Comparison of ENCODE assay signal across 8 cellular contexts in genomic region chr15:93035953-93036810, GRCh38. TPM values are rescaled to one million over a fixed set of nuclear protein-coding genes. Genes with fewer than 3 reads are reported as not detected.
A peak's percentile ranks its signal among the peaks of the same experiment; 100 is the strongest.
DNase-seq lines count a peak whose midpoint lies in the region; ATAC-seq and TF ChIP-seq lines count a peak whose summit lies in the region.

No MANE protein-coding gene starts in this region.

- H3K4me1 ChIP-seq in PC-3 (ENCODE audit: insufficient read depth, low read length): no peaks in the 10 kb centered on the region

- H3K9me2 ChIP-seq in PC-3 (replicated peaks; ENCODE audit: low read length): no peaks in the 10 kb centered on the region

- no peaks in the 10 kb centered on the region for H3F3A ChIP-seq in PC-3 (ENCODE audit: low read length, unreplicated experiment)

- intact Hi-C loops in PC-3 (cut with micrococcal nuclease): no loop called here

- POLR2A ChIA-PET in PC-3 (lab: Charles Lee; ENCODE audit: unreplicated experiment): no interaction called here

- DNase-seq in AG09319 (ENCODE audit: extremely low read depth, low read depth) (no peak), PC-3 (peak; percentile 52), immature natural killer cell (peak; percentile 55 to 58 (median 55)), NCI-H446 treated with DMSO at 0.1 percent for 48 hours (lab: John Stamatoyannopoulos, UW) (no peak)
- peak; percentile 12 for DNase-seq in stimulated activated CD8-positive, alpha-beta memory T cell treated with anti-CD3 and anti-CD28 coated beads, Interleukin-12 subunit alpha, Interleukin-12 subunit beta, amount 100 ng/mL, for 4 hours (ENCODE audit: low read depth)

- H3K9me3 Mint-ChIP-seq in activated naive CD8-positive, alpha-beta T cell (ENCODE audit: low read depth): no peaks in the 10 kb centered on the region
- no peaks in the 10 kb centered on the region for H3K9me3 Mint-ChIP-seq in immature natural killer cell

- peak overlapping the region; percentile 79 for H2AFZ ChIP-seq in PC-3 (ENCODE audit: low read length)

- peaks cover 13% of the 10 kb centered on the region for H3K4me1 Mint-ChIP-seq in activated naive CD8-positive, alpha-beta T cell (ENCODE audit: low read depth)
- H3K4me1 Mint-ChIP-seq in immature natural killer cell: peaks cover 7% of the 10 kb centered on the region in 2 donors

- H3K4me3 ChIP-seq in PC-3 (ENCODE audit: low read length): no peak overlapping the region

- H3K4me3 Mint-ChIP-seq in activated naive CD8-positive, alpha-beta T cell: peak overlapping the region; percentile 78
- peak overlapping the region; percentile 31 to 79 (median 73) for H3K4me3 Mint-ChIP-seq in immature natural killer cell

- H3K27me3 ChIP-seq in PC-3 (ENCODE audit: low read length): no peaks in the 10 kb centered on the region

- H3K36me3 Mint-ChIP-seq in activated naive CD8-positive, alpha-beta T cell: no peaks in the 10 kb centered on the region
- no peaks in the 10 kb centered on the region for H3K36me3 Mint-ChIP-seq in immature natural killer cell

- no peaks in the 10 kb centered on the region for H3K79me2 ChIP-seq in PC-3 (ENCODE audit: low read length)

- no peak overlapping the region for H3K27ac ChIP-seq in PC-3 (ENCODE audit: low read length)

- CTCF ChIA-PET in PC-3 (lab: Charles Lee): no interaction called here

- H3K9ac ChIP-seq in PC-3 (ENCODE audit: low read length): no peak overlapping the region

- H4K20me1 ChIP-seq in PC-3 (ENCODE audit: low read length): no peaks in the 10 kb centered on the region

- no peak overlapping the region for H3K27ac Mint-ChIP-seq in activated naive CD8-positive, alpha-beta T cell
- H3K27ac Mint-ChIP-seq in immature natural killer cell: peak overlapping the region in 4 of 6 donors; percentile 12 to 94 (median 78)

- no peaks in the 10 kb centered on the region for H3K9me3 ChIP-seq in PC-3 (ENCODE audit: low read length)

- peak overlapping the region; percentile 44 for H3K4me2 ChIP-seq in PC-3 (ENCODE audit: low read length)

- peak; percentile 87 for ATAC-seq in GM18870 (IDR thresholded peaks at IDR 0.05; ENCODE audit: unreplicated experiment)
- ATAC-seq in HG03135 (IDR thresholded peaks at IDR 0.05; ENCODE audit: unreplicated experiment): peak; percentile 77
- ATAC-seq in PC-3: peak; percentile 63

- H3K36me3 ChIP-seq in PC-3 (ENCODE audit: low read depth, low read length): no peaks in the 10 kb centered on the region

- BruUV-seq in PC-3 (replicated peaks; lab: Mats Ljungman, UMichigan): no TSS peak

- peaks cover 2% of the 10 kb centered on the region for H3K27me3 Mint-ChIP-seq in activated naive CD8-positive, alpha-beta T cell
- H3K27me3 Mint-ChIP-seq in immature natural killer cell (ENCODE audit: low read depth in 3 of 3): peaks cover 2 to 4% (median 4%) of the 10 kb centered on the region in 3 donors

- TF ChIP-seq CTCF in AG09319 (IDR thresholded peaks at IDR 0.05; ENCODE audit: low read depth, low read length) (peak; percentile 29), PC-3 (conservative IDR thresholded peaks at IDR 0.05; ENCODE audit: low read depth, low read length) (peak; percentile 79)

RNA-seq across cellular contexts. Expression of gene RGMA, which starts 52.8 kb away (rescaled TPM):
- total RNA-seq in PC-3 (2014; rRNA removed): 1.3 and 2.5 TPM in 2 replicates
- not detected for polyA plus RNA-seq in immature natural killer cell

Comparison
In these comparisons a context has a peak if more than half of its experiments do, and no peak if none do; other contexts are left out.
1. DNase-seq: peak in PC-3 (single experiment), immature natural killer cell (3 of 3) and stimulated activated CD8-positive, alpha-beta memory T cell treated with anti-CD3 and anti-CD28 coated beads, Interleukin-12 subunit alpha, Interleukin-12 subunit beta, amount 100 ng/mL, for 4 hours (single experiment); none in AG09319 (single experiment) and NCI-H446 treated with DMSO at 0.1 percent for 48 hours (single experiment).
2. Peak in every context shown above with its lines, with median percentiles within 50 percentile points of each other: ATAC-seq.